1 cellular context compared by ENCODE assay signal in genomic region chr2:9555338-9556120, GRCh38.
A peak's percentile ranks its signal among the peaks of the same experiment; 100 is the strongest.
TF ChIP-seq lines count a peak whose summit lies in the region.

TSS of gene ADAM17 (minus strand) at chr2:9555830. CDS start at chr2:9555605, 225 bp downstream.

TF ChIP-seq in HepG2, 621 proteins besides CTCF, POLR2A, EP300 and RAD21 (continued from another document and continues in another):
- TF ChIP-seq PLSCR1 (CRISPR knock-in tag; IDR thresholded peaks at IDR 0.05; ENCODE audit: borderline replicate concordance) (no peak), ZZZ3 (CRISPR knock-in tag; IDR thresholded peaks at IDR 0.05; ENCODE audit: borderline replicate concordance) (no peak; the same call in none of the 2 replicates), CEBPZ (IDR thresholded peaks at IDR 0.05; ENCODE audit: low read length) (no peak), ZNF558 (CRISPR knock-in tag; IDR thresholded peaks at IDR 0.05; ENCODE audit: borderline replicate concordance) (peak; percentile 90; the same call in 1 of the 2 replicates), MIER3 (CRISPR knock-in tag; IDR thresholded peaks at IDR 0.05; ENCODE audit: borderline replicate concordance) (peak; percentile 59; the same call in 1 of the 2 replicates), PHB2 (IDR thresholded peaks at IDR 0.05; ENCODE audit: partially characterized antibody) (no peak), NFYB (CRISPR knock-in tag; IDR thresholded peaks at IDR 0.05) (0 out of 2 replicates have a peak, but pooled peaks have one; percentile 35), ZNF205 (CRISPR knock-in tag; IDR thresholded peaks at IDR 0.05) (peak; percentile 77), ZNF343 (CRISPR knock-in tag; IDR thresholded peaks at IDR 0.05) (peak; percentile 91), KLF16 (CRISPR knock-in tag; IDR thresholded peaks at IDR 0.05) (peak in 1 of 2 experiments; percentile 94; a peak in 2 of 4 replicates), RCOR2 (CRISPR knock-in tag; IDR thresholded peaks at IDR 0.05) (no peak), ZNF572 (CRISPR knock-in tag; IDR thresholded peaks at IDR 0.05) (peak; percentile 49; the same call in 1 of the 2 replicates), HNRNPK (IDR thresholded peaks at IDR 0.05; ENCODE audit: low read depth, low read length, poor library complexity, severe bottlenecking) (peak; percentile 52), NR3C1 (CRISPR knock-in tag; IDR thresholded peaks at IDR 0.05) (no peak), MXI1 (IDR thresholded peaks at IDR 0.05; ENCODE audit: borderline replicate concordance, low read depth, low read length) (peak; percentile 87; the same call in 2 of the 3 replicates), ZNF260 (CRISPR knock-in tag; IDR thresholded peaks at IDR 0.05; ENCODE audit: borderline replicate concordance, low read depth) (peak; percentile 19; the same call in 1 of the 2 replicates), ZNF562 (CRISPR knock-in tag; IDR thresholded peaks at IDR 0.05; ENCODE audit: borderline replicate concordance) (no peak), ZNF781 (CRISPR knock-in tag; IDR thresholded peaks at IDR 0.05; ENCODE audit: borderline replicate concordance, not compliant biosample characterization) (peak; percentile 79), ZNF552 (CRISPR knock-in tag; IDR thresholded peaks at IDR 0.05; ENCODE audit: borderline replicate concordance) (no peak), HMGXB4 (CRISPR knock-in tag; IDR thresholded peaks at IDR 0.05; ENCODE audit: borderline replicate concordance in 1 of 2, low read depth in 1 of 2) (peak; percentile 88 to 97), CENPT (CRISPR knock-in tag; IDR thresholded peaks at IDR 0.05; ENCODE audit: low read depth) (peak; percentile 95), ZFAT (CRISPR knock-in tag; conservative IDR thresholded peaks at IDR 0.05) (no peak; the same call in 1 of the 2 replicates), FOXC1 (CRISPR knock-in tag; IDR thresholded peaks at IDR 0.05; ENCODE audit: borderline replicate concordance) (peak; percentile 97; the same call in 1 of the 2 replicates), LCORL (IDR thresholded peaks at IDR 0.05) (no peak), LCORL (CRISPR knock-in tag; IDR thresholded peaks at IDR 0.05) (peak; percentile 82), SMARCE1 (IDR thresholded peaks at IDR 0.05; ENCODE audit: borderline replicate concordance) (no peak), MTF2 (CRISPR knock-in tag; IDR thresholded peaks at IDR 0.05; ENCODE audit: borderline replicate concordance) (no peak), RFX1 (IDR thresholded peaks at IDR 0.05) (no peak), MAFG (CRISPR knock-in tag; IDR thresholded peaks at IDR 0.05) (no peak; the same call in 1 of the 2 replicates), CHCHD3 (CRISPR knock-in tag; IDR thresholded peaks at IDR 0.05) (no peak), MLXIP (CRISPR knock-in tag; IDR thresholded peaks at IDR 0.05; ENCODE audit: borderline replicate concordance) (no peak; the same call in 1 of the 2 replicates), ZNF510 (CRISPR knock-in tag; IDR thresholded peaks at IDR 0.05; ENCODE audit: low read depth) (no peak; the same call in 1 of the 2 replicates), ZNF646 (CRISPR knock-in tag; IDR thresholded peaks at IDR 0.05) (no peak)
- TF ChIP-seq, protein P1, sequence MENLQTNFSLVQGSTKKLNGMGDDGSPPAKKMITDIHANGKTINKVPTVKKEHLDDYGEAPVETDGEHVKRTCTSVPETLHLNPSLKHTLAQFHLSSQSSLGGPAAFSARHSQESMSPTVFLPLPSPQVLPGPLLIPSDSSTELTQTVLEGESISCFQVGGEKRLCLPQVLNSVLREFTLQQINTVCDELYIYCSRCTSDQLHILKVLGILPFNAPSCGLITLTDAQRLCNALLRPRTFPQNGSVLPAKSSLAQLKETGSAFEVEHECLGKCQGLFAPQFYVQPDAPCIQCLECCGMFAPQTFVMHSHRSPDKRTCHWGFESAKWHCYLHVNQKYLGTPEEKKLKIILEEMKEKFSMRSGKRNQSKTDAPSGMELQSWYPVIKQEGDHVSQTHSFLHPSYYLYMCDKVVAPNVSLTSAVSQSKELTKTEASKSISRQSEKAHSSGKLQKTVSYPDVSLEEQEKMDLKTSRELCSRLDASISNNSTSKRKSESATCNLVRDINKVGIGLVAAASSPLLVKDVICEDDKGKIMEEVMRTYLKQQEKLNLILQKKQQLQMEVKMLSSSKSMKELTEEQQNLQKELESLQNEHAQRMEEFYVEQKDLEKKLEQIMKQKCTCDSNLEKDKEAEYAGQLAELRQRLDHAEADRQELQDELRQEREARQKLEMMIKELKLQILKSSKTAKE (CRISPR knock-in tag; IDR thresholded peaks at IDR 0.05; ENCODE audit: borderline replicate concordance) = peak; percentile 88
- TF ChIP-seq, protein P2, sequence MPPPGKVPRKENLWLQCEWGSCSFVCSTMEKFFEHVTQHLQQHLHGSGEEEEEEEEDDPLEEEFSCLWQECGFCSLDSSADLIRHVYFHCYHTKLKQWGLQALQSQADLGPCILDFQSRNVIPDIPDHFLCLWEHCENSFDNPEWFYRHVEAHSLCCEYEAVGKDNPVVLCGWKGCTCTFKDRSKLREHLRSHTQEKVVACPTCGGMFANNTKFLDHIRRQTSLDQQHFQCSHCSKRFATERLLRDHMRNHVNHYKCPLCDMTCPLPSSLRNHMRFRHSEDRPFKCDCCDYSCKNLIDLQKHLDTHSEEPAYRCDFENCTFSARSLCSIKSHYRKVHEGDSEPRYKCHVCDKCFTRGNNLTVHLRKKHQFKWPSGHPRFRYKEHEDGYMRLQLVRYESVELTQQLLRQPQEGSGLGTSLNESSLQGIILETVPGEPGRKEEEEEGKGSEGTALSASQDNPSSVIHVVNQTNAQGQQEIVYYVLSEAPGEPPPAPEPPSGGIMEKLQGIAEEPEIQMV (CRISPR knock-in tag; IDR thresholded peaks at IDR 0.05; ENCODE audit: low read depth) = peak; percentile 94
- TF ChIP-seq, protein P3, sequence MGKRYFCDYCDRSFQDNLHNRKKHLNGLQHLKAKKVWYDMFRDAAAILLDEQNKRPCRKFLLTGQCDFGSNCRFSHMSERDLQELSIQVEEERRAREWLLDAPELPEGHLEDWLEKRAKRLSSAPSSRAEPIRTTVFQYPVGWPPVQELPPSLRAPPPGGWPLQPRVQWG (CRISPR knock-in tag; IDR thresholded peaks at IDR 0.05; ENCODE audit: borderline replicate concordance, low read depth) = no peak
- TF ChIP-seq, protein P4, sequence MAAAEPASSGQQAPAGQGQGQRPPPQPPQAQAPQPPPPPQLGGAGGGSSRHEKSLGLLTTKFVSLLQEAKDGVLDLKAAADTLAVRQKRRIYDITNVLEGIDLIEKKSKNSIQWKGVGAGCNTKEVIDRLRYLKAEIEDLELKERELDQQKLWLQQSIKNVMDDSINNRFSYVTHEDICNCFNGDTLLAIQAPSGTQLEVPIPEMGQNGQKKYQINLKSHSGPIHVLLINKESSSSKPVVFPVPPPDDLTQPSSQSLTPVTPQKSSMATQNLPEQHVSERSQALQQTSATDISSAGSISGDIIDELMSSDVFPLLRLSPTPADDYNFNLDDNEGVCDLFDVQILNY (CRISPR knock-in tag; conservative IDR thresholded peaks at IDR 0.05) = peak; percentile 73; the same call in 1 of the 2 replicates
- TF ChIP-seq, protein P5, sequence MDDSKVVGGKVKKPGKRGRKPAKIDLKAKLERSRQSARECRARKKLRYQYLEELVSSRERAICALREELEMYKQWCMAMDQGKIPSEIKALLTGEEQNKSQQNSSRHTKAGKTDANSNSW (CRISPR knock-in tag; IDR thresholded peaks at IDR 0.05; ENCODE audit: borderline replicate concordance) = peak; percentile 73; the same call in 1 of the 2 replicates
